Comparison of ENCODE assay signal across 31 cellular contexts in the genomic region with DNA sequence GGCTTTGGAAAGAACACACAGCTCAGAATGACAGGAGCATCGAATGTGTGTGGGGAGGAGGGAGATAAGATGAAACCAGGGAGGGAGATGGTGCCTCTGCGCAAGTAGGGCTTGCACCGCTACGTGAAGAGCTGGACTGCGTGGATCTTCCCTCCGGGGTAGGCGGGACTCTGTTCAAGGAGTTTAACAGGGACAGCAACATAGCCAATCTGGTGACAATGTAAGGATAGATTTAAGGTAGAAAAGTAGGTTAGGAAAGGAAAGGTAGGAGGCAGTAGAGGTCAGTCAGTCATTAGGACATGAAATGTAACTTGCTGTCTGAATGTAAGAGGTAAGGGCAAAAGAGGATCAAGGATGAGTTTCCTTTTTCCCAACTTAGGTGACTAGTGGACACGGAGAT.
"Had no signal": no experiment of that assay in that cellular context is flagged by ENCODE, and none has a peak within 500 bp of the region (broad histone marks: within the 10 kb centered on the region; RNA-seq: fewer than 3 reads in every experiment).

No MANE protein-coding gene starts in this region.

- H3K27ac Mint-ChIP-seq: activated CD4-positive, alpha-beta T cell treated with anti-CD3 and anti-CD28 coated beads, Interleukin-2, amount 10 ng/mL, durations not matched to agents 7 days and 5 days; activated CD8-positive, alpha-beta T cell treated with anti-CD3 and anti-CD28 coated beads for 36 hours; activated naive CD4-positive, alpha-beta T cell treated with anti-CD3 and anti-CD28 coated beads, Interleukin-2, amount 50 U/mL, for 24 hours; activated naive CD8-positive, alpha-beta T cell treated with anti-CD3 and anti-CD28 coated beads, Interleukin-2, amount 50 U/mL, for 24 hours; activated T-helper 2 cell treated with anti-CD3 and anti-CD28 coated beads, Interferon-gamma antibody, Interleukin-2, Interleukin-4, amounts not matched to agents 10 μg/mL and 5 μg/mL and 100 μg/mL, durations not matched to agents 14 hours and 24 hours and 36 hours; effector memory CD8-positive, alpha-beta T cell; immature natural killer cell; mesothelial cell of epicardium; naive B cell; T-cell had no signal

- H3K36me3 Mint-ChIP-seq: activated naive CD4-positive, alpha-beta T cell treated with anti-CD3 and anti-CD28 coated beads, Interleukin-2, amount 50 U/mL, for 24 hours; immature natural killer cell; naive B cell; T-cell had no signal

- H3K4me3 Mint-ChIP-seq: activated CD4-positive, alpha-beta T cell treated with anti-CD3 and anti-CD28 coated beads, Interleukin-2, amount 10 ng/mL, durations not matched to agents 7 days and 5 days; activated CD8-positive, alpha-beta T cell treated with anti-CD3 and anti-CD28 coated beads for 36 hours; activated naive CD4-positive, alpha-beta T cell treated with anti-CD3 and anti-CD28 coated beads, Interleukin-2, amount 50 U/mL, for 24 hours; activated naive CD8-positive, alpha-beta T cell treated with anti-CD3 and anti-CD28 coated beads, Interleukin-2, amount 50 U/mL, for 24 hours; effector memory CD8-positive, alpha-beta T cell; immature natural killer cell; mesothelial cell of epicardium; naive B cell; T-cell had no signal

- ATAC-seq: activated CD4-positive, CD25-positive, alpha-beta regulatory T cell treated with anti-CD3 and anti-CD28 coated beads, Interleukin-2, amount 50 U/mL, for 24 hours; activated CD8-positive, alpha-beta T cell treated with anti-CD3 and anti-CD28 coated beads for 36 hours; activated naive CD8-positive, alpha-beta T cell treated with anti-CD3 and anti-CD28 coated beads, Interleukin-2, amount 50 U/mL, for 24 hours; effector memory CD8-positive, alpha-beta T cell; left colon; sciatic nerve; stimulated activated naive CD8-positive, alpha-beta T cell treated with anti-CD3 and anti-CD28 coated beads, Interleukin-15, Interleukin-2, amounts not matched to agents 100 U/mL and 50 U/mL, for 24 hours; T-cell had no signal

- DNase-seq: activated CD4-positive, alpha-beta T cell treated with anti-CD3 and anti-CD28 coated beads, Interleukin-2, amount 10 ng/mL, durations not matched to agents 7 days and 5 days; activated CD8-positive, alpha-beta T cell treated with anti-CD3 and anti-CD28 coated beads for 36 hours; activated naive CD8-positive, alpha-beta T cell treated with anti-CD3 and anti-CD28 coated beads, Interleukin-2, amount 50 U/mL, for 24 hours; activated T-cell treated with anti-CD3 and anti-CD28 coated beads, Interleukin-2, amount 50 U/mL, for 48 hours; amygdala; caudate nucleus; cortex of kidney; effector memory CD8-positive, alpha-beta T cell; foreskin melanocyte; immature natural killer cell; kidney; left colon; mammary epithelial cell; naive B cell; ovary; retina; stimulated activated CD4-positive, alpha-beta T cell treated with anti-CD3 and anti-CD28 coated beads, Interleukin-12 subunit alpha, Interleukin-12 subunit beta, amount 100 ng/mL, for 4 hours; stimulated activated CD4-positive, alpha-beta T cell treated with anti-CD3 and anti-CD28 coated beads, Interleukin-4, amount 100 ng/mL, for 1 hour; stimulated activated naive CD8-positive, alpha-beta T cell treated with anti-CD3 and anti-CD28 coated beads, Interleukin-15, Interleukin-2, amounts not matched to agents 100 U/mL and 50 U/mL, for 24 hours; T-cell; testis; transverse colon; uterus had no signal

- H3K27me3 ChIP-seq: esophagus muscularis mucosa, ovary, testis, transverse colon, uterus had no signal

- H3K4me3 ChIP-seq: esophagus muscularis mucosa, ovary, prostate gland, skin epidermis, testis, transverse colon, uterus had no signal

- H3K36me3 ChIP-seq: esophagus muscularis mucosa, ovary, prostate gland, transverse colon, uterus had no signal

- H3K27me3 Mint-ChIP-seq: activated CD4-positive, alpha-beta T cell treated with anti-CD3 and anti-CD28 coated beads, Interleukin-2, amount 10 ng/mL, durations not matched to agents 7 days and 5 days had no signal

- H3K4me1 Mint-ChIP-seq: activated CD4-positive, alpha-beta T cell treated with anti-CD3 and anti-CD28 coated beads, Interleukin-2, amount 10 ng/mL, durations not matched to agents 7 days and 5 days; activated naive CD4-positive, alpha-beta T cell treated with anti-CD3 and anti-CD28 coated beads, Interleukin-2, amount 50 U/mL, for 24 hours; activated naive CD8-positive, alpha-beta T cell treated with anti-CD3 and anti-CD28 coated beads, Interleukin-2, amount 50 U/mL, for 24 hours; immature natural killer cell; naive B cell; T-cell had no signal

- H3K9me3 Mint-ChIP-seq: activated CD4-positive, alpha-beta T cell treated with anti-CD3 and anti-CD28 coated beads, Interleukin-2, amount 10 ng/mL, durations not matched to agents 7 days and 5 days; activated CD8-positive, alpha-beta T cell treated with anti-CD3 and anti-CD28 coated beads for 36 hours; activated naive CD4-positive, alpha-beta T cell treated with anti-CD3 and anti-CD28 coated beads, Interleukin-2, amount 50 U/mL, for 24 hours; activated naive CD8-positive, alpha-beta T cell treated with anti-CD3 and anti-CD28 coated beads, Interleukin-2, amount 50 U/mL, for 24 hours; activated T-helper 2 cell treated with anti-CD3 and anti-CD28 coated beads, Interferon-gamma antibody, Interleukin-2, Interleukin-4, amounts not matched to agents 10 μg/mL and 5 μg/mL and 100 μg/mL, durations not matched to agents 14 hours and 24 hours and 36 hours; effector memory CD8-positive, alpha-beta T cell; immature natural killer cell; naive B cell; T-cell had no signal

- H3K27ac ChIP-seq: esophagus muscularis mucosa, ovary, prostate gland, skin epidermis, testis, transverse colon, uterus had no signal

- H3K4me1 ChIP-seq: esophagus muscularis mucosa, prostate gland, testis, transverse colon, uterus had no signal

- H3K9me3 ChIP-seq: esophagus muscularis mucosa, ovary, prostate gland, testis, transverse colon, uterus had no signal
